Comparison of ENCODE assay signal across 8 cellular contexts in genomic region chr3:124885466-124886167, GRCh38. TPM values are rescaled to one million over a fixed set of nuclear protein-coding genes. Genes with fewer than 3 reads are reported as not detected.
DNase-seq lines count a peak whose midpoint lies in the region; ATAC-seq, FAIRE-seq and TF ChIP-seq lines count a peak whose summit lies in the region.

No MANE protein-coding gene starts in this region.

- H3K4me1 Mint-ChIP-seq in CD4-positive, CD25-positive, alpha-beta regulatory T cell, result peaks cover 0 to 14% (median 4%) of the 10 kb centered on the region in 4 donors

- H3K4me2 ChIP-seq in neural cell (ENCODE audit: low read length), result no peak overlapping the region

- H3K9ac ChIP-seq in neural cell (ENCODE audit: low read length), result no peak overlapping the region

- H3K4me3 Mint-ChIP-seq in CD4-positive, CD25-positive, alpha-beta regulatory T cell, result peak overlapping the region; percentile 45 to 81 (median 67)

- H3K9me3 ChIP-seq in CD4-positive, CD25-positive, alpha-beta regulatory T cell (ENCODE audit: control insufficient read depth in 2 of 2, low read length in 2 of 2), result no peaks in the 10 kb centered on the region
- H3K9me3 ChIP-seq in neural cell (ENCODE audit: low read length), result no peaks in the 10 kb centered on the region

- H2AFZ ChIP-seq in neural cell (ENCODE audit: low read depth, low read length), result no peak overlapping the region

- no peaks in the 10 kb centered on the region for H3K79me2 ChIP-seq in neural cell (replicated peaks; ENCODE audit: insufficient read depth, low read length)

- TF ChIP-seq RAD21 in neural cell (conservative IDR thresholded peaks at IDR 0.05), result no peak

- no peaks in the 10 kb centered on the region for H4K20me1 ChIP-seq in neural cell (ENCODE audit: insufficient read depth)

- no peak for TF ChIP-seq CTCF in neural cell (IDR thresholded peaks at IDR 0.05; ENCODE audit: poor library complexity, severe bottlenecking)

- no peak for DNase-seq in CD4-positive, CD25-positive, alpha-beta regulatory T cell
- DNase-seq in NCI-H526 treated with DMSO at 0.1 percent for 48 hours (lab: John Stamatoyannopoulos, UW), result peak; percentile 51
- no peak for DNase-seq in HTR-8/SVneo (ENCODE audit: insufficient read length, low spot score)
- DNase-seq in activated CD4-positive, alpha-beta T cell treated with anti-CD3 and anti-CD28 coated beads, Interleukin-2, amount 50 U/mL, for 4 hours, result no peak

- H3K36me3 Mint-ChIP-seq in CD4-positive, CD25-positive, alpha-beta regulatory T cell, result no peaks in the 10 kb centered on the region

- ATAC-seq in CD4-positive, CD25-positive, alpha-beta regulatory T cell (ENCODE audit: low read depth in 2 of 2), result no peak
- ATAC-seq in HG02970 (IDR thresholded peaks at IDR 0.05; ENCODE audit: low FRiP score, unreplicated experiment) (no peak), GM19395 (IDR thresholded peaks at IDR 0.05; ENCODE audit: unreplicated experiment) (no peak)

- FAIRE-seq in endometrium (lab: Jason Lieb, UNC), result peak; percentile 26
- no peak for FAIRE-seq in HTR-8/SVneo (lab: Jason Lieb, UNC)

- no peaks in the 10 kb centered on the region for H3F3A ChIP-seq in neural cell (ENCODE audit: insufficient read depth, low read length, poor library complexity, severe bottlenecking)

- H3K9me3 Mint-ChIP-seq in CD4-positive, CD25-positive, alpha-beta regulatory T cell, result peaks cover 0 to 3% (median 0%) of the 10 kb centered on the region in 7 donors

- peaks cover 6% of the 10 kb centered on the region for H3K4me1 ChIP-seq in CD4-positive, CD25-positive, alpha-beta regulatory T cell (ENCODE audit: control insufficient read depth, insufficient read depth, low read length, poor library complexity, severe bottlenecking)

- no peak overlapping the region for H3K27ac ChIP-seq in CD4-positive, CD25-positive, alpha-beta regulatory T cell (ENCODE audit: insufficient read depth, low read length, poor library complexity, severe bottlenecking)
- no peak overlapping the region for H3K27ac ChIP-seq in neural cell (ENCODE audit: low read length)

- peaks cover 15% of the 10 kb centered on the region for H3K27me3 ChIP-seq in CD4-positive, CD25-positive, alpha-beta regulatory T cell (ENCODE audit: control insufficient read depth, insufficient read depth, low read length)
- peaks cover 59% of the 10 kb centered on the region for H3K27me3 ChIP-seq in neural cell (ENCODE audit: insufficient read depth, low read depth, low read length)

- no peaks in the 10 kb centered on the region for H3K9me2 ChIP-seq in neural cell (ENCODE audit: insufficient read depth, low read length)

- no peaks in the 10 kb centered on the region for H3K36me3 ChIP-seq in CD4-positive, CD25-positive, alpha-beta regulatory T cell (ENCODE audit: control insufficient read depth, insufficient read depth, low read length)
- H3K36me3 ChIP-seq in neural cell (ENCODE audit: insufficient read depth, low read length), result no peaks in the 10 kb centered on the region

- peaks cover 72% of the 10 kb centered on the region for H3K27me3 Mint-ChIP-seq in CD4-positive, CD25-positive, alpha-beta regulatory T cell

- H3K4me3 ChIP-seq in CD4-positive, CD25-positive, alpha-beta regulatory T cell (ENCODE audit: low read depth, low read length), result no peak overlapping the region
- peak overlapping the region; percentile 63 for H3K4me3 ChIP-seq in neural cell (ENCODE audit: low read length)

- TF ChIP-seq EP300 in neural cell (conservative IDR thresholded peaks at IDR 0.05; ENCODE audit: poor library complexity, severe bottlenecking), result no peak

- H3K27ac Mint-ChIP-seq in CD4-positive, CD25-positive, alpha-beta regulatory T cell, result no peak overlapping the region

TF ChIP-seq in neural cell, 6 proteins besides CTCF, POLR2A, EP300 and RAD21:
- TF ChIP-seq SMC3 (conservative IDR thresholded peaks at IDR 0.05; ENCODE audit: poor library complexity) (no peak), POLR2AphosphoS5 (IDR thresholded peaks at IDR 0.05) (no peak), MXI1 (conservative IDR thresholded peaks at IDR 0.05; ENCODE audit: poor library complexity, severe bottlenecking) (no peak), EZH2 (IDR thresholded peaks at IDR 0.05; ENCODE audit: borderline replicate concordance, insufficient read depth, low read length, poor library complexity, severe bottlenecking) (no peak), TAF1 (IDR thresholded peaks at IDR 0.05; ENCODE audit: low read depth) (no peak)
- TF ChIP-seq, protein P1, sequence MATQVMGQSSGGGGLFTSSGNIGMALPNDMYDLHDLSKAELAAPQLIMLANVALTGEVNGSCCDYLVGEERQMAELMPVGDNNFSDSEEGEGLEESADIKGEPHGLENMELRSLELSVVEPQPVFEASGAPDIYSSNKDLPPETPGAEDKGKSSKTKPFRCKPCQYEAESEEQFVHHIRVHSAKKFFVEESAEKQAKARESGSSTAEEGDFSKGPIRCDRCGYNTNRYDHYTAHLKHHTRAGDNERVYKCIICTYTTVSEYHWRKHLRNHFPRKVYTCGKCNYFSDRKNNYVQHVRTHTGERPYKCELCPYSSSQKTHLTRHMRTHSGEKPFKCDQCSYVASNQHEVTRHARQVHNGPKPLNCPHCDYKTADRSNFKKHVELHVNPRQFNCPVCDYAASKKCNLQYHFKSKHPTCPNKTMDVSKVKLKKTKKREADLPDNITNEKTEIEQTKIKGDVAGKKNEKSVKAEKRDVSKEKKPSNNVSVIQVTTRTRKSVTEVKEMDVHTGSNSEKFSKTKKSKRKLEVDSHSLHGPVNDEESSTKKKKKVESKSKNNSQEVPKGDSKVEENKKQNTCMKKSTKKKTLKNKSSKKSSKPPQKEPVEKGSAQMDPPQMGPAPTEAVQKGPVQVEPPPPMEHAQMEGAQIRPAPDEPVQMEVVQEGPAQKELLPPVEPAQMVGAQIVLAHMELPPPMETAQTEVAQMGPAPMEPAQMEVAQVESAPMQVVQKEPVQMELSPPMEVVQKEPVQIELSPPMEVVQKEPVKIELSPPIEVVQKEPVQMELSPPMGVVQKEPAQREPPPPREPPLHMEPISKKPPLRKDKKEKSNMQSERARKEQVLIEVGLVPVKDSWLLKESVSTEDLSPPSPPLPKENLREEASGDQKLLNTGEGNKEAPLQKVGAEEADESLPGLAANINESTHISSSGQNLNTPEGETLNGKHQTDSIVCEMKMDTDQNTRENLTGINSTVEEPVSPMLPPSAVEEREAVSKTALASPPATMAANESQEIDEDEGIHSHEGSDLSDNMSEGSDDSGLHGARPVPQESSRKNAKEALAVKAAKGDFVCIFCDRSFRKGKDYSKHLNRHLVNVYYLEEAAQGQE (IDR thresholded peaks at IDR 0.05; ENCODE audit: borderline replicate concordance), result no peak

RNA-seq across cellular contexts. Expression of gene ITGB5, which starts 1.5 kb away (rescaled TPM):
- total RNA-seq in CD4-positive, CD25-positive, alpha-beta regulatory T cell, result 4.5 TPM
- under 1 TPM in 3 of 4 donors, not detected in 1; 0.15 to 0.21 (median 0.18) TPM for polyA plus RNA-seq in CD4-positive, CD25-positive, alpha-beta regulatory T cell
- 0.48 and 1.2 TPM in 2 replicates for polyA plus RNA-seq in neural cell
- 3.1 and 5.8 TPM in 2 replicates for polyA minus RNA-seq in neural cell

RNA-seq across cellular contexts. Expression of gene MUC13, which starts 48.9 kb away (rescaled TPM):
- total RNA-seq in CD4-positive, CD25-positive, alpha-beta regulatory T cell, result 0.49 TPM
- not detected for polyA plus RNA-seq in CD4-positive, CD25-positive, alpha-beta regulatory T cell
- not detected in 2 replicates for polyA plus RNA-seq in neural cell
- polyA minus RNA-seq in neural cell, result not detected in 2 replicates
